27 cellular contexts compared by ENCODE assay signal in the genomic region with DNA sequence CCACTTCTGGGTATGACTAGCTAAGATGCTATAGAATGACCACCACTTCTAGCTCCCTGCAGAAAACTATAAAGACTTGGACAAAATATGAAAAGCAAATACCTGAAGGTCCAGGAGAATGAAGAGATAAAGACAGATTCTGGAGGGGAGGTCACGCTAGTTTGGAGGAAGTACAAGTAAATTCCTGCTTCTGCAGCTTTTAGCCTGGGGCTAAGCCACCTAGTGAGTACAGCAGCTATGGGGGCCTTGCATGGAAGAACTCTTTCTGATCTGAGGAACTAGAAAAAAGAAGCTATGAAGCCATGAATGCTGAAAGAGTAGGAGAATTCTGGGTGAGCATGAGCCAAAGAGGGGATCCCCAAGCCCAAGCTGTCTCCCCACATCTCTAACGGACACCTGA. TPM values are rescaled to one million over a fixed set of nuclear protein-coding genes. Genes with fewer than 3 reads are reported as not detected.
"Had no signal": no experiment of that assay in that cellular context is flagged by ENCODE, and none has a peak within 500 bp of the region (broad histone marks: within the 10 kb centered on the region; RNA-seq: fewer than 3 reads in every experiment).

No MANE protein-coding gene starts in this region.

- ATAC-seq: activated CD8-positive, alpha-beta T cell treated with anti-CD3 and anti-CD28 coated beads, Interleukin-2, amount 10 ng/mL, durations not matched to agents 7 days and 5 days had no signal

- H3K36me3 ChIP-seq: Peyer's patch, SJSA1 had no signal

- FAIRE-seq: bronchial epithelial cell, TTC549 had no signal

- DNase-seq: activated CD4-positive, alpha-beta T cell treated with anti-CD3 and anti-CD28 coated beads for 4 hours; activated CD8-positive, alpha-beta memory T cell treated with anti-CD3 and anti-CD28 coated beads, Interleukin-2, amount 50 U/mL, for 48 hours; activated CD8-positive, alpha-beta T cell treated with anti-CD3 and anti-CD28 coated beads, Interleukin-2, amount 10 ng/mL, durations not matched to agents 7 days and 5 days; activated naive CD4-positive, alpha-beta T cell; activated T-cell treated with anti-CD3 and anti-CD28 coated beads, Interleukin-2, amount 50 U/mL, for 1 hour; aorta; central memory CD4-positive, alpha-beta T cell; Kasumi-1; KBM-7; NCI-H1092 treated with DMSO at 0.1 percent for 48 hours; NCI-H1417 treated with DMSO at 0.1 percent for 48 hours; NCI-H1694; NCI-H2029; NCI-H2107; NCI-H2171 treated with DMSO at 0.1 percent for 48 hours; NCI-H226; NCI-H526 treated with DMSO at 0.1 percent for 48 hours; NCI-H82; Peyer's patch; Right ventricle myocardium superior; T1000 had no signal

- H3K4me1 ChIP-seq: Peyer's patch, SJSA1 had no signal

- H3K4me3 ChIP-seq: Peyer's patch, SJSA1 had no signal

- H3K9me3 ChIP-seq: Peyer's patch, SJSA1 had no signal

- H3K27ac ChIP-seq: Peyer's patch, RWPE1, SJSA1 had no signal

RNA-seq across cellular contexts. Expression of gene NRG4, which starts 29.8 kb away (rescaled TPM):
- total RNA-seq: activated CD8-positive, alpha-beta T cell treated with anti-CD3 and anti-CD28 coated beads, Interleukin-2, amount 10 ng/mL, durations not matched to agents 7 days and 5 days; aorta; bronchial epithelial cell; chondrocyte; MCF 10A; Peyer's patch; Right ventricle myocardium superior; SJSA1 had no signal
- polyA plus RNA-seq: aorta had no signal
